ENCODE assay signal across 8 cellular contexts in genomic region chr1:91021686-91022517, GRCh38. TPM values are rescaled to one million over a fixed set of nuclear protein-coding genes. Genes with fewer than 3 reads are reported as not detected.
DNase-seq lines count a peak whose midpoint lies in the region; ATAC-seq and TF ChIP-seq lines count a peak whose summit lies in the region.

TSS of gene ZNF644 (minus strand) at chr1:91022035. CDS start at chr1:90982353, 39,682 bp downstream.

- no peaks in the 10 kb centered on the region for H3K36me3 ChIP-seq in right lobe of liver

- peaks cover 41% of the 10 kb centered on the region for H3K36me3 Mint-ChIP-seq in CD4-positive, alpha-beta T cell (ENCODE audit: low read depth)
- peaks cover 21% of the 10 kb centered on the region for H3K36me3 Mint-ChIP-seq in activated CD4-positive, alpha-beta memory T cell treated with anti-CD3 and anti-CD28 coated beads for 36 hours

- peak within 1 kb of the TSS; percentile 100 for H3K27ac ChIP-seq in CD4-positive, alpha-beta T cell (ENCODE audit: low read depth, low read length)
- peak within 1 kb of the TSS; percentile 68 to 100 (median 99) for H3K27ac ChIP-seq in dorsolateral prefrontal cortex
- H3K27ac ChIP-seq in right lobe of liver, result peak within 1 kb of the TSS; percentile 98 to 100 (median 99)

- H3K27ac Mint-ChIP-seq in CD4-positive, alpha-beta T cell, result peak within 1 kb of the TSS; percentile 91
- H3K27ac Mint-ChIP-seq in activated CD4-positive, alpha-beta memory T cell treated with anti-CD3 and anti-CD28 coated beads for 36 hours, result peak within 1 kb of the TSS; percentile 99

- H3K4me3 ChIP-seq in dorsolateral prefrontal cortex (peak within 1 kb of the TSS; percentile 70 to 96 (median 85)), right lobe of liver (peak within 1 kb of the TSS; percentile 80 to 86 (median 81))

- 0% methylated on average over 9 of the region's 70 CpGs for WGBS in right lobe of liver (ENCODE audit: insufficient coverage, low coverage, low lambda C conversion rate, missing lambda C conversion rate)

- H3K27me3 Mint-ChIP-seq in CD4-positive, alpha-beta T cell, result no peaks in the 10 kb centered on the region
- H3K27me3 Mint-ChIP-seq in activated CD4-positive, alpha-beta memory T cell treated with anti-CD3 and anti-CD28 coated beads for 36 hours, result no peaks in the 10 kb centered on the region

- TF ChIP-seq POLR2A in right lobe of liver (IDR thresholded peaks at IDR 0.05), result peak; percentile 92

- peaks cover 0 to 30% (median 9%) of the 10 kb centered on the region in 4 donors for H3K4me1 ChIP-seq in right lobe of liver

- POLR2A ChIA-PET in CD4-positive, alpha-beta T cell (lab: Charles Lee), result interaction anchor here (0.6 to 2.2 kb wide), 12 partner anchors 8 to 1810 kb away, joined by 3 to 13 read pairs (median 4); partner anchors contain the start of gene RPL5
- POLR2A ChIA-PET in activated CD4-positive, alpha-beta memory T cell treated with anti-CD3 and anti-CD28 coated beads for 36 hours (lab: Charles Lee), result interaction anchor here (0.6 to 1.7 kb wide), 3 partner anchors 103 to 1168 kb away, joined by 3 to 16 read pairs (median 3); no protein-coding TSS in a partner anchor

- H3K27me3 ChIP-seq in CD4-positive, alpha-beta T cell (ENCODE audit: control insufficient read depth, insufficient read depth, low read length), result no peaks in the 10 kb centered on the region
- no peaks in the 10 kb centered on the region for H3K27me3 ChIP-seq in dorsolateral prefrontal cortex
- H3K27me3 ChIP-seq in right lobe of liver, result no peaks in the 10 kb centered on the region

- H3K9me3 ChIP-seq in CD4-positive, alpha-beta T cell (ENCODE audit: control insufficient read depth, low read length), result no peaks in the 10 kb centered on the region
- H3K9me3 ChIP-seq in right lobe of liver, result no peaks in the 10 kb centered on the region

- peak; percentile 83 for ATAC-seq in CD4-positive, alpha-beta T cell (ENCODE audit: poor library complexity)
- peak; percentile 72 for ATAC-seq in GM19438 (IDR thresholded peaks at IDR 0.05; ENCODE audit: low read depth, unreplicated experiment)
- peak; percentile 79 for ATAC-seq in HG03571 (IDR thresholded peaks at IDR 0.05; ENCODE audit: unreplicated experiment)
- ATAC-seq in right lobe of liver, result peak; percentile 80 to 92 (median 88)

- H3K4me1 Mint-ChIP-seq in CD4-positive, alpha-beta T cell (ENCODE audit: low read depth), result peaks cover 77% of the 10 kb centered on the region
- peaks cover 63% of the 10 kb centered on the region for H3K4me1 Mint-ChIP-seq in activated CD4-positive, alpha-beta memory T cell treated with anti-CD3 and anti-CD28 coated beads for 36 hours (ENCODE audit: low read depth)

- intact Hi-C loops in CD4-positive, alpha-beta T cell (cut with DNase I, micrococcal nuclease), result loop anchor here (5.0 to 10.0 kb wide), 5 partner anchors 40 to 1943 kb away; partner anchors contain the start of genes DIPK1A (in 1 of the 2) and RPL5 (in 1 of the 2)
- intact Hi-C loops in activated CD4-positive, alpha-beta memory T cell treated with anti-CD3 and anti-CD28 coated beads for 36 hours (cut with micrococcal nuclease), result loop anchor here (1.0 to 5.0 kb wide), 8 partner anchors 59 to 1465 kb away; partner anchors contain the start of genes CDC7 and GFI1
- intact Hi-C loops in dorsolateral prefrontal cortex (cut with DNase I) (loop anchor here (5.0 to 10.0 kb wide), 6 partner anchors 50 to 297 kb away; no protein-coding TSS in a partner anchor), right lobe of liver (cut with DNase I) (no loop called here)

- peak within 1 kb of the TSS; percentile 87 for H3K4me3 Mint-ChIP-seq in CD4-positive, alpha-beta T cell
- H3K4me3 Mint-ChIP-seq in activated CD4-positive, alpha-beta memory T cell treated with anti-CD3 and anti-CD28 coated beads for 36 hours, result peak within 1 kb of the TSS; percentile 98

- DNase-seq in CD4-positive, alpha-beta T cell, result peak; percentile 79 to 92 (median 82)
- DNase-seq in NCI-H82 treated with DMSO at 0.1 percent for 48 hours (lab: John Stamatoyannopoulos, UW; ENCODE audit: unreplicated experiment) (peak; percentile 40), dorsolateral prefrontal cortex (peak; percentile 86 to 97 (median 92)), right lobe of liver (peak; percentile 90 to 95 (median 94))
- DNase-seq in activated CD4-positive, alpha-beta memory T cell treated with anti-CD3 and anti-CD28 coated beads for 36 hours, result peak; percentile 96
- peak; percentile 87 to 92 for DNase-seq in stimulated activated CD4-positive, alpha-beta T cell treated with anti-CD3 and anti-CD28 coated beads, Interleukin-4, amount 100 ng/mL, for 4 hours

- H3K9me3 Mint-ChIP-seq in CD4-positive, alpha-beta T cell, result no peaks in the 10 kb centered on the region
- H3K9me3 Mint-ChIP-seq in activated CD4-positive, alpha-beta memory T cell treated with anti-CD3 and anti-CD28 coated beads for 36 hours, result no peaks in the 10 kb centered on the region

- CTCF ChIA-PET in CD4-positive, alpha-beta T cell (lab: Charles Lee), result no interaction called here
- CTCF ChIA-PET in activated CD4-positive, alpha-beta memory T cell treated with anti-CD3 and anti-CD28 coated beads for 36 hours (lab: Charles Lee), result interaction anchor here (1.0 to 1.3 kb wide), 3 partner anchors 143 to 300 kb away, joined by 3 read pairs; no protein-coding TSS in a partner anchor

- no peak for TF ChIP-seq CTCF in CD4-positive, alpha-beta T cell (IDR thresholded peaks at IDR 0.05)
- TF ChIP-seq CTCF in dorsolateral prefrontal cortex (IDR thresholded peaks at IDR 0.05 in 54 of 56, conservative IDR thresholded peaks at IDR 0.05 in 2 of 56; ENCODE audit: low read depth in 1 of 56, partially characterized antibody in 56 of 56) (peak in 25 of 56 donors; percentile 3 to 49 (median 23)), right lobe of liver (IDR thresholded peaks at IDR 0.05) (no peak)

RNA-seq across cellular contexts. Expression of gene ZNF644, which starts in this region (rescaled TPM):
- total RNA-seq in CD4-positive, alpha-beta T cell, result 100 to 1,000 TPM in 1 of 2 experiments, 10 to 100 TPM in 1; 93.3 to 101 TPM
- 10 to 100 TPM; 37.5 to 42.5 TPM for total RNA-seq in activated CD4-positive, alpha-beta memory T cell treated with anti-CD3 and anti-CD28 coated beads for 36 hours
- total RNA-seq in dorsolateral prefrontal cortex (100 to 1,000 TPM in 4 of 120 experiments, 10 to 100 TPM in 116; 55.9 to 109 (median 75.5) TPM), right lobe of liver (10 to 100 TPM; 19.3 to 26.9 (median 19.9) TPM)

Comparison
In these comparisons a context has a peak if more than half of its experiments do, and no peak if none do; other contexts are left out.
1. Peak in every context shown above with its lines: DNase-seq, ATAC-seq, H3K4me3 ChIP-seq and H3K27ac ChIP-seq.
2. DNase-seq: peak in every context shown above with its lines; median percentile 96 in activated CD4-positive, alpha-beta memory T cell treated with anti-CD3 and anti-CD28 coated beads for 36 hours; 94 in right lobe of liver; 92 in dorsolateral prefrontal cortex; 90 in stimulated activated CD4-positive, alpha-beta T cell treated with anti-CD3 and anti-CD28 coated beads, Interleukin-4, amount 100 ng/mL, for 4 hours; 82 in CD4-positive, alpha-beta T cell; 40 in NCI-H82 treated with DMSO at 0.1 percent for 48 hours.
3. intact Hi-C loops: an anchor here in CD4-positive, alpha-beta T cell (5.0 to 10.0 kb wide), activated CD4-positive, alpha-beta memory T cell treated with anti-CD3 and anti-CD28 coated beads for 36 hours (1.0 to 5.0 kb wide) and dorsolateral prefrontal cortex (5.0 to 10.0 kb wide); none called in right lobe of liver.